Comparison of ENCODE assay signal across 8 cellular contexts in the genomic region with DNA sequence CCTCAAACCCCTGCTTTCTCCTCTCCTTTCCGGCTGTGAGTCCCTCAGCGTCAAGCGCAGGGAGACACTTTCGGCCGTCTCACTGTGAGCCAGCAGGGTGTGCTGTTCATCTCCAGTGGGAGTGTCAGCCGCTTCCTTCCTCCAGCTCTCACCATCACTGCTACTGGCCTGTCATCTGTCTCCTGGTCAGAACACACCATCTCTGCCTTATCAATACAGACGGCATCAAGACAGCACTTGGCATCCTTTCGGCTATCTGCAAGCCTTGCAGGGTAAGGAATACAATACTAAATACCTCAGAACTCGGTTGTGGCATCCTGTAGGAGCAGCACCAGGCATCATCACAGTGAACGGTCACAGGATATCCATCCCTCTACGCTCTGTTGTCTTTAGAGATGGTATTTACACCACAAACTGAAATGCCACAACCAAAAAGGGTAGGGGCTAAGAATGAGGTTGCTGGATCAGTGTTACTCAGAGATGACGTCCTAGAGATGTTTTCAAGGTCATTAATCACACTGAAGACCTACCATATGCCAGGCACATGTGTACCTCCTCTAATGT. TPM values are rescaled to one million over a fixed set of nuclear protein-coding genes. Genes with fewer than 3 reads are reported as not detected.
DNase-seq lines count a peak whose midpoint lies in the region; ATAC-seq and TF ChIP-seq lines count a peak whose summit lies in the region.

No MANE protein-coding gene starts in this region.

- peak; percentile 71 for TF ChIP-seq CTCF in OCI-LY1 (IDR thresholded peaks at IDR 0.05; ENCODE audit: low read length)
- no peak for TF ChIP-seq CTCF in mesothelial cell of epicardium (IDR thresholded peaks at IDR 0.05; ENCODE audit: unreplicated experiment)

- DNase-seq in activated T-cell treated with anti-CD3 and anti-CD28 coated beads, Interleukin-2, amount 50 U/mL, for 48 hours = peak; percentile 27 to 28
- DNase-seq in activated T-cell treated with anti-CD3 and anti-CD28 coated beads, Interleukin-2, amount 50 U/mL, for 24 hours = no peak
- DNase-seq in ecto neural progenitor cell (ENCODE audit: low spot score) (peak; percentile 65), mesothelial cell of epicardium (ENCODE audit: low spot score in 2 of 2, unreplicated experiment in 2 of 2) (peak in 1 of 2 experiments; percentile 39)
- no peak for DNase-seq in effector CD4-positive, alpha-beta T cell

- 0 out of 2 replicates have a peak, but pooled peaks cover 4% of the 10 kb centered on the region for H3F3A ChIP-seq in OCI-LY1 (ENCODE audit: insufficient read depth, low read length)

- no peaks in the 10 kb centered on the region for H3K27me3 ChIP-seq in OCI-LY1 (ENCODE audit: insufficient read depth, low read length)

- no peaks in the 10 kb centered on the region for H3K9me3 Mint-ChIP-seq in activated T-cell treated with anti-CD3 and anti-CD28 coated beads, Interleukin-2, amount 50 U/mL, for 24 hours
- H3K9me3 Mint-ChIP-seq in mesothelial cell of epicardium = peaks cover 6% of the 10 kb centered on the region

- no peaks in the 10 kb centered on the region for H3K9me2 ChIP-seq in OCI-LY1 (ENCODE audit: low read depth, low read length)

- H3K36me3 Mint-ChIP-seq in activated T-cell treated with anti-CD3 and anti-CD28 coated beads, Interleukin-2, amount 50 U/mL, for 24 hours (ENCODE audit: low read depth) = peaks cover 39% of the 10 kb centered on the region
- peaks cover 8% of the 10 kb centered on the region for H3K36me3 Mint-ChIP-seq in mesothelial cell of epicardium

- H3K36me3 ChIP-seq in OCI-LY1 (ENCODE audit: insufficient read depth, low read length) = peaks cover 5% of the 10 kb centered on the region; the same call in 1 of the 2 replicates

- H3K9ac ChIP-seq in OCI-LY1 (ENCODE audit: low read length) = no peak overlapping the region

- H3K4me3 Mint-ChIP-seq in activated T-cell treated with anti-CD3 and anti-CD28 coated beads, Interleukin-2, amount 50 U/mL, for 24 hours = no peak overlapping the region
- H3K4me3 Mint-ChIP-seq in mesothelial cell of epicardium = no peak overlapping the region

- no peak for ATAC-seq in HG02981 (IDR thresholded peaks at IDR 0.05; ENCODE audit: unreplicated experiment)
- no peak for ATAC-seq in HG03045 (IDR thresholded peaks at IDR 0.05; ENCODE audit: unreplicated experiment)

- no peak overlapping the region for H3K4me3 ChIP-seq in OCI-LY1 (ENCODE audit: low read depth, low read length, poor library complexity, severe bottlenecking)

- no peaks in the 10 kb centered on the region for H4K20me1 ChIP-seq in OCI-LY1 (ENCODE audit: insufficient read depth, low read length)

- H3K4me2 ChIP-seq in OCI-LY1 (ENCODE audit: low read length) = no peak overlapping the region

- H3K9me3 ChIP-seq in OCI-LY1 (ENCODE audit: low read length) = no peaks in the 10 kb centered on the region

- H3K27ac Mint-ChIP-seq in activated T-cell treated with anti-CD3 and anti-CD28 coated beads, Interleukin-2, amount 50 U/mL, for 24 hours = no peak overlapping the region
- peak overlapping the region; percentile 79 for H3K27ac Mint-ChIP-seq in mesothelial cell of epicardium

- no peak overlapping the region for H2AFZ ChIP-seq in OCI-LY1 (ENCODE audit: low read length)

- no peaks in the 10 kb centered on the region for H3K79me2 ChIP-seq in OCI-LY1 (ENCODE audit: insufficient read depth, low read length)

- H3K4me1 ChIP-seq in OCI-LY1 (ENCODE audit: insufficient read depth, low read length, severe bottlenecking) = no peaks in the 10 kb centered on the region

- no peak overlapping the region for H3K27ac ChIP-seq in OCI-LY1 (ENCODE audit: low read depth, low read length, poor library complexity, severe bottlenecking)

- peaks cover 3% of the 10 kb centered on the region for H3K27me3 Mint-ChIP-seq in activated T-cell treated with anti-CD3 and anti-CD28 coated beads, Interleukin-2, amount 50 U/mL, for 24 hours
- no peaks in the 10 kb centered on the region for H3K27me3 Mint-ChIP-seq in mesothelial cell of epicardium (ENCODE audit: low read depth)

- H3K4me1 Mint-ChIP-seq in activated T-cell treated with anti-CD3 and anti-CD28 coated beads, Interleukin-2, amount 50 U/mL, for 24 hours (ENCODE audit: low read depth) = no peaks in the 10 kb centered on the region
- H3K4me1 Mint-ChIP-seq in mesothelial cell of epicardium = peaks cover 26% of the 10 kb centered on the region

RNA-seq across cellular contexts. Expression of a gene that starts 20.7 kb away (rescaled TPM):
- total RNA-seq in mesothelial cell of epicardium = 60.1 to 63.4 TPM (median 60.8 TPM) in 3 replicates

RNA-seq across cellular contexts. Expression of a gene that starts 34.2 kb away (rescaled TPM):
- 145 to 157 TPM (median 150 TPM) in 3 replicates for total RNA-seq in mesothelial cell of epicardium

Comparison
In these comparisons a context has a peak if more than half of its experiments do, and no peak if none do; other contexts are left out.
1. DNase-seq: peak in activated T-cell treated with anti-CD3 and anti-CD28 coated beads, Interleukin-2, amount 50 U/mL, for 48 hours (2 of 2) and ecto neural progenitor cell (single experiment); none in activated T-cell treated with anti-CD3 and anti-CD28 coated beads, Interleukin-2, amount 50 U/mL, for 24 hours (single experiment) and effector CD4-positive, alpha-beta T cell (single experiment).